In the genomic region with DNA sequence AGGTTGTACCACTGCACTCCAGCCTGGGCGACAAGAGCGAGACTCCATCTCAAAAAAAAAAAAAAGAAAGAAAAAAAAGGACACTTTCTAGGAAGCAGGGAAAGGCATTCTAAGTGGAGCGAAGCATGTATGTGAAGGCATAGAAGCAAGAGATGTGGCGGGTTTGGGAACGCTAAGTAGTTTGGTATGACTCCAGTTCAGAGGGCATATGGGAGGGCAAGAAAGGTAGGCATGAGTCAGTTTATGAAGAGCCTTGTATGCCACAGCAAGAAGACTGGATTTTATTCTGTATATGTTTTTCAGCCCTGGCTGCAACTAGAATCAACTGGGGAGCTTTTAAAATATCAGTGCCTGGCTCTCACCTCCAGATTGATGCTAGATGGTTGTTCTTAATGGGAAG, we compare ENCODE assay signal across 25 cellular contexts. TPM values are rescaled to one million over a fixed set of nuclear protein-coding genes. Genes with fewer than 3 reads are reported as not detected.
DNase-seq lines count a peak whose midpoint lies in the region; ATAC-seq and TF ChIP-seq lines count a peak whose summit lies in the region.
"Had no signal": no experiment of that assay in that cellular context is flagged by ENCODE, and none has a peak within 500 bp of the region (broad histone marks: within the 10 kb centered on the region; RNA-seq: fewer than 3 reads in every experiment).

No MANE protein-coding gene starts in this region.

- no peak overlapping the region for H2BK120ac ChIP-seq in H9 (ENCODE audit: low read depth, low read length, poor library complexity, severe bottlenecking)

- no peak overlapping the region for H3K4me3 Mint-ChIP-seq in H9
- H3K4me3 Mint-ChIP-seq: activated naive CD4-positive, alpha-beta T cell treated with anti-CD3 and anti-CD28 coated beads for 36 hours; naive thymus-derived CD4-positive, alpha-beta T cell; stimulated activated naive CD8-positive, alpha-beta T cell treated with anti-CD3 and anti-CD28 coated beads, Interleukin-15, amount 100 ng/mL, for 72 hours; T-helper 1 cell treated with Interleukin-12 subunit alpha and Interleukin-12 subunit beta and Interleukin-4 antibody, amounts not matched to agents 30 μg/mL and 1 μg/mL, for 36 hours had no signal

- no peak overlapping the region for H3K27ac Mint-ChIP-seq in H9
- H3K27ac Mint-ChIP-seq: activated naive CD4-positive, alpha-beta T cell treated with anti-CD3 and anti-CD28 coated beads for 36 hours; stimulated activated naive CD8-positive, alpha-beta T cell treated with anti-CD3 and anti-CD28 coated beads, Interleukin-15, amount 100 ng/mL, for 72 hours; T-helper 1 cell treated with Interleukin-12 subunit alpha and Interleukin-12 subunit beta and Interleukin-4 antibody, amounts not matched to agents 30 μg/mL and 1 μg/mL, for 36 hours had no signal

- no peaks in the 10 kb centered on the region for H3K79me2 ChIP-seq in H9 (ENCODE audit: insufficient read depth, low read length)

- no CpG with 5 or more reads among the region's 5 CpGs for WGBS in H9 (ENCODE audit: extremely low coverage, insufficient read length, low lambda C conversion rate)

- no peaks in the 10 kb centered on the region for H3K9me3 Mint-ChIP-seq in H9
- H3K9me3 Mint-ChIP-seq: activated naive CD4-positive, alpha-beta T cell treated with anti-CD3 and anti-CD28 coated beads for 36 hours; naive thymus-derived CD4-positive, alpha-beta T cell; stimulated activated naive CD8-positive, alpha-beta T cell treated with anti-CD3 and anti-CD28 coated beads, Interleukin-15, amount 100 ng/mL, for 72 hours; T-helper 1 cell treated with Interleukin-12 subunit alpha and Interleukin-12 subunit beta and Interleukin-4 antibody, amounts not matched to agents 30 μg/mL and 1 μg/mL, for 36 hours had no signal

- H2BK12ac ChIP-seq in H9 (ENCODE audit: insufficient read length, low read depth, low read length) = no peak overlapping the region

- H3K36me3 Mint-ChIP-seq in H9 (ENCODE audit: insufficient read depth in 1 of 3, low read depth in 3 of 3) = no peaks in the 10 kb centered on the region

- H3K4me1 Mint-ChIP-seq in H9 = peaks cover 9 to 10% of the 10 kb centered on the region in 2 experiments

- no peak overlapping the region for H3K9ac ChIP-seq in H9 (ENCODE audit: extremely low read depth, insufficient read length, low read length)
- H3K9ac ChIP-seq: BLaER1 had no signal

- no peak overlapping the region for H4K8ac ChIP-seq in H9 (replicated peaks; ENCODE audit: insufficient read length, low read depth, low read length)

- no peak overlapping the region for H2BK15ac ChIP-seq in H9 (ENCODE audit: low read depth, low read length)

- peaks cover 49% of the 10 kb centered on the region for H3K4me1 ChIP-seq in left ventricle myocardium inferior
- peaks cover 34% of the 10 kb centered on the region for H3K4me1 ChIP-seq in foreskin keratinocyte
- H3K4me1 ChIP-seq in H9 (ENCODE audit: insufficient read depth, low read length) = no peaks in the 10 kb centered on the region; the same call in 1 of the 2 replicates

- H3K4ac ChIP-seq in H9 (ENCODE audit: low read depth, low read length) = no peak overlapping the region

- no peaks in the 10 kb centered on the region for H3K27me3 Mint-ChIP-seq in H9 (ENCODE audit: low read depth)
- H3K27me3 Mint-ChIP-seq: naive thymus-derived CD4-positive, alpha-beta T cell; stimulated activated naive CD8-positive, alpha-beta T cell treated with anti-CD3 and anti-CD28 coated beads, Interleukin-15, amount 100 ng/mL, for 72 hours had no signal

- ATAC-seq in Right ventricle myocardium inferior (no peak), foreskin keratinocyte (no peak), HG03354 (IDR thresholded peaks at IDR 0.05; ENCODE audit: poor library complexity, severe bottlenecking, unreplicated experiment) (no peak)
- ATAC-seq: naive thymus-derived CD4-positive, alpha-beta T cell; stimulated activated naive CD8-positive, alpha-beta T cell treated with anti-CD3 and anti-CD28 coated beads, Interleukin-15, amount 100 ng/mL, for 72 hours had no signal

- peaks cover 12% of the 10 kb centered on the region for H3K23me2 ChIP-seq in H9 (ENCODE audit: insufficient read length, low read depth, low read length, poor library complexity, severe bottlenecking)

- H3K56ac ChIP-seq in H9 (ENCODE audit: insufficient read length, low read depth, low read length) = no peak overlapping the region

- no peak overlapping the region for H2BK20ac ChIP-seq in H9 (ENCODE audit: low read depth, low read length, poor library complexity, severe bottlenecking)

- DNase-seq in left ventricle myocardium inferior (no peak), Right ventricle myocardium inferior (ENCODE audit: missing footprints) (no peak), foreskin keratinocyte (peak in 1 of 2 donors; percentile 39), NCI-H1436 treated with DMSO at 0.1 percent for 48 hours (lab: John Stamatoyannopoulos, UW) (no peak), H9 (no peak), RKO (ENCODE audit: low spot score) (no peak)
- DNase-seq: activated CD4-positive, alpha-beta T cell treated with anti-CD3 and anti-CD28 coated beads for 4 hours; activated naive CD4-positive, alpha-beta T cell treated with anti-CD3 and anti-CD28 coated beads for 36 hours; activated T-cell treated with anti-CD3 and anti-CD28 coated beads, Interleukin-2, amount 50 U/mL, for 48 hours; amniotic stem cell; central memory CD4-positive, alpha-beta T cell; MM.1S; naive thymus-derived CD4-positive, alpha-beta T cell; NCI-H1694 treated with DMSO at 0.1 percent for 48 hours; NCI-H526 treated with DMSO at 0.1 percent for 48 hours; SHP77 treated with DMSO at 0.1 percent for 48 hours; stimulated activated naive CD8-positive, alpha-beta T cell treated with anti-CD3 and anti-CD28 coated beads, Interleukin-15, amount 100 ng/mL, for 72 hours; upper lobe of left lung had no signal

- no peak overlapping the region for H2AFZ ChIP-seq in H9 (ENCODE audit: low read length)

- no peak overlapping the region for H4K5ac ChIP-seq in H9 (ENCODE audit: insufficient read length, low read depth, low read length)

- no peaks in the 10 kb centered on the region for H4K20me1 ChIP-seq in H9 (ENCODE audit: control insufficient read depth, insufficient read depth, insufficient read length)
- H4K20me1 ChIP-seq: BLaER1 had no signal

- H3K9me3 ChIP-seq in left ventricle myocardium inferior (replicated peaks) (no peaks in the 10 kb centered on the region), H9 (ENCODE audit: control insufficient read depth, low read depth, low read length) (no peaks in the 10 kb centered on the region)
- H3K9me3 ChIP-seq: BLaER1, right atrium auricular region, upper lobe of left lung had no signal

- H3K4me2 ChIP-seq in H9 (ENCODE audit: insufficient read depth, insufficient read length, low read length) = no peak overlapping the region
- H3K4me2 ChIP-seq: BLaER1 had no signal

- no peak overlapping the region for H3K4me3 ChIP-seq in left ventricle myocardium inferior
- H3K4me3 ChIP-seq: BLaER1, right atrium auricular region, upper lobe of left lung had no signal

- H3K18ac ChIP-seq in H9 (ENCODE audit: insufficient read length, low read depth, low read length) = no peak overlapping the region

- intact Hi-C loops in left ventricle myocardium inferior (cut with micrococcal nuclease) = no loop called here
- intact Hi-C loops in Right ventricle myocardium inferior (cut with DNase I) = no loop called here

- TF ChIP-seq CTCF in left ventricle myocardium inferior (IDR thresholded peaks at IDR 0.05; ENCODE audit: borderline replicate concordance) (no peak), foreskin keratinocyte (conservative IDR thresholded peaks at IDR 0.05) (no peak), H9 (conservative IDR thresholded peaks at IDR 0.05) (no peak)

- H3K36me3 ChIP-seq in left ventricle myocardium inferior = no peaks in the 10 kb centered on the region
- H3K36me3 ChIP-seq: BLaER1, right atrium auricular region, upper lobe of left lung had no signal

- H2AK5ac ChIP-seq in H9 (ENCODE audit: insufficient read length, low read length) = no peak overlapping the region

- no peak overlapping the region for H3K14ac ChIP-seq in H9 (ENCODE audit: insufficient read depth, low read length)

- H2BK5ac ChIP-seq in H9 (ENCODE audit: insufficient read length, low read length) = no peak overlapping the region

- no peaks in the 10 kb centered on the region for H3K79me1 ChIP-seq in H9 (ENCODE audit: insufficient read depth, low read depth, low read length, poor library complexity, severe bottlenecking)

- H3K27me3 ChIP-seq in left ventricle myocardium inferior (ENCODE audit: low read depth) = no peaks in the 10 kb centered on the region
- H3K27me3 ChIP-seq in foreskin keratinocyte = no peaks in the 10 kb centered on the region
- no peaks in the 10 kb centered on the region for H3K27me3 ChIP-seq in H9 (ENCODE audit: insufficient read depth, low read length)
- H3K27me3 ChIP-seq: BLaER1, right atrium auricular region, upper lobe of left lung had no signal

- peak overlapping the region; percentile 58 for H3K27ac ChIP-seq in left ventricle myocardium inferior (replicated peaks)
- peak overlapping the region; percentile 74 for H3K27ac ChIP-seq in angular gyrus (ENCODE audit: low read depth, low read length)
- peak overlapping the region; percentile 30 for H3K27ac ChIP-seq in foreskin keratinocyte
- H3K27ac ChIP-seq in H9 (ENCODE audit: insufficient read length, low read depth, low read length) = no peak overlapping the region
- H3K27ac ChIP-seq: BLaER1 had no signal

- no peak overlapping the region for H3K23ac ChIP-seq in H9 (ENCODE audit: insufficient read length, low read depth, low read length)

- no peak overlapping the region for H3T11ph ChIP-seq in H9 (ENCODE audit: low read length)

- no peak overlapping the region for H4K91ac ChIP-seq in H9 (ENCODE audit: insufficient read length, low read depth, low read length)

RNA-seq across cellular contexts. Expression of gene ELOVL1, which starts 4.4 kb away (rescaled TPM):
- 26.7 TPM for total RNA-seq in left ventricle myocardium inferior
- 34.4 TPM for total RNA-seq in Right ventricle myocardium inferior
- total RNA-seq in foreskin keratinocyte = 137 and 140 TPM in 2 replicates
- polyA plus RNA-seq in foreskin keratinocyte = 190 and 207 TPM in 2 replicates
- 20.7 and 21.6 TPM in 2 replicates for total RNA-seq in H9 (2021)

RNA-seq across cellular contexts. Expression of gene CDC20, which starts 13.4 kb away (rescaled TPM):
- total RNA-seq in left ventricle myocardium inferior = 0.99 TPM
- 1.6 TPM for total RNA-seq in Right ventricle myocardium inferior
- 192 and 269 TPM in 2 replicates for total RNA-seq in foreskin keratinocyte
- polyA plus RNA-seq in foreskin keratinocyte = 230 and 312 TPM in 2 replicates
- total RNA-seq in H9 (2021) = 246 and 251 TPM in 2 replicates
- polyA plus RNA-seq: naive thymus-derived CD4-positive, alpha-beta T cell had no signal

RNA-seq across cellular contexts. Expression of gene MED8, which starts 17.4 kb away (rescaled TPM):
- total RNA-seq in left ventricle myocardium inferior = 15.7 TPM
- 18.0 TPM for total RNA-seq in Right ventricle myocardium inferior
- total RNA-seq in foreskin keratinocyte = 36.7 and 47.2 TPM in 2 replicates
- polyA plus RNA-seq in foreskin keratinocyte = 40.0 and 52.2 TPM in 2 replicates
- 19.1 and 23.0 TPM in 2 replicates for total RNA-seq in H9 (2021)

RNA-seq across cellular contexts. Expression of gene SZT2, which starts 17.5 kb away (rescaled TPM):
- 24.8 TPM for total RNA-seq in left ventricle myocardium inferior
- 22.5 TPM for total RNA-seq in Right ventricle myocardium inferior
- total RNA-seq in foreskin keratinocyte = 14.2 and 16.9 TPM in 2 replicates
- polyA plus RNA-seq in foreskin keratinocyte = 5.0 and 6.2 TPM in 2 replicates
- 14.8 and 16.8 TPM in 2 replicates for total RNA-seq in H9 (2021)

RNA-seq across cellular contexts. Expression of gene MPL, which starts 34.6 kb away (rescaled TPM):
- total RNA-seq in left ventricle myocardium inferior (0.82 TPM), Right ventricle myocardium inferior (0.73 TPM), foreskin keratinocyte (not detected in 2 replicates), H9 (2021) (0.35 TPM in 1 of 2 replicates, not detected in the other)
- polyA plus RNA-seq in foreskin keratinocyte = not detected in 2 replicates
- total RNA-seq: A673; activated naive CD4-positive, alpha-beta T cell treated with anti-CD3 and anti-CD28 coated beads for 36 hours; kidney epithelial cell had no signal
- polyA plus RNA-seq: naive thymus-derived CD4-positive, alpha-beta T cell had no signal

Comparison
In these comparisons a context has a peak if more than half of its experiments do, and no peak if none do; other contexts are left out.
1. RNA of gene CDC20, which starts 13.4 kb away (total RNA-seq): 192 to 269 TPM in foreskin keratinocyte and 246 to 251 TPM in H9; 1.6 TPM in Right ventricle myocardium inferior (single experiment) and 0.99 TPM in left ventricle myocardium inferior (single experiment); every median in the first group is over 10 times any median in the second.